Comparison of ENCODE assay signal across 1 cellular context in genomic region chr11:9039194-9039593, GRCh38.
TF ChIP-seq lines count a peak whose summit lies in the region.

No MANE protein-coding gene starts in this region.

TF ChIP-seq in K562, 482 proteins besides CTCF, POLR2A, EP300 and RAD21:
- peak; percentile 70 for TF ChIP-seq FOSL1 (tag; conservative IDR thresholded peaks at IDR 0.05)
- no peak for TF ChIP-seq NR2F6 (CRISPR knock-in tag; IDR thresholded peaks at IDR 0.05)
- no peak for TF ChIP-seq PCBP1 (IDR thresholded peaks at IDR 0.05; ENCODE audit: low read depth, low read length, poor library complexity, severe bottlenecking)
- TF ChIP-seq ZNF133 (CRISPR knock-in tag; IDR thresholded peaks at IDR 0.05), result no peak
- 0 out of 2 replicates have a peak, but pooled peaks have one; percentile 9 for TF ChIP-seq ATF3 (IDR thresholded peaks at IDR 0.05)
- TF ChIP-seq ATF3 (CRISPR knock-in tag; conservative IDR thresholded peaks at IDR 0.05), result no peak
- TF ChIP-seq SNIP1 (IDR thresholded peaks at IDR 0.05; ENCODE audit: low read depth), result no peak
- no peak for TF ChIP-seq CEBPG (CRISPR knock-in tag; IDR thresholded peaks at IDR 0.05)
- no peak for TF ChIP-seq CEBPG (tag; conservative IDR thresholded peaks at IDR 0.05 in 1 of 2, IDR thresholded peaks at IDR 0.05 in 1 of 2)
- no peak for TF ChIP-seq MAFF (IDR thresholded peaks at IDR 0.05; ENCODE audit: low read length)
- no peak for TF ChIP-seq MCM3 (IDR thresholded peaks at IDR 0.05)
